8 cellular contexts compared by ENCODE assay signal in the genomic region with DNA sequence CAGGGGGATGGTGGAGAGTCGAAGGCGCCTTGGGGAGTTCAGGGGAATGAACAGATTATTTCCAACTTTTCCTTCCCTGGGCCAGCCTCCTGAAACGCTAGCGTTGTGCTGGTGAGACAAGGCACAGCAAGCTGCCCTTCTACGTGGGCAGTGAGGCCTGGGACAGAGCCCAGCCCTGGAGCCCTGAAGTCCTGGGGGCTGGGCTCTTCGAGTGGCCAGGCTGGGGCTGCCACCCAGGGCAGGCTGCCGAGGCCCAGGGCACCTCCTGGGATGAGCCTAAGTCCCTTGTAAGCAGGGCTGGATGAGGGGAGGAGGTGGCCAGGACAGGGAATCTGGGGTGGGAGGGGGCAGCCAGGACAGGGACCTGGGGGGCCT. TPM values are rescaled to one million over a fixed set of nuclear protein-coding genes. Genes with fewer than 3 reads are reported as not detected.
DNase-seq lines count a peak whose midpoint lies in the region; ATAC-seq and TF ChIP-seq lines count a peak whose summit lies in the region.

No MANE protein-coding gene starts in this region.

- no peaks in the 10 kb centered on the region for H3K9me3 ChIP-seq in CD8-positive, alpha-beta memory T cell (ENCODE audit: low read length)
- H3K9me3 ChIP-seq in PC-3 (ENCODE audit: low read length) (no peaks in the 10 kb centered on the region), neutrophil (no peaks in the 10 kb centered on the region)

- H3K4me2 ChIP-seq in PC-3 (ENCODE audit: low read length) = peak overlapping the region; percentile 90

- H3K27ac Mint-ChIP-seq in CD8-positive, alpha-beta memory T cell = peak overlapping the region; percentile 52 to 93 (median 84)

- H4K20me1 ChIP-seq in PC-3 (ENCODE audit: low read length) = no peaks in the 10 kb centered on the region

- no peaks in the 10 kb centered on the region for H3K27me3 ChIP-seq in CD8-positive, alpha-beta memory T cell (ENCODE audit: insufficient read depth, low read length, poor library complexity, severe bottlenecking)
- H3K27me3 ChIP-seq in PC-3 (ENCODE audit: low read length) (no peaks in the 10 kb centered on the region), neutrophil (no peaks in the 10 kb centered on the region)

- no peaks in the 10 kb centered on the region for H3F3A ChIP-seq in PC-3 (ENCODE audit: low read length, unreplicated experiment)

- TF ChIP-seq CTCF in PC-3 (conservative IDR thresholded peaks at IDR 0.05; ENCODE audit: low read depth, low read length) (no peak), neutrophil (IDR thresholded peaks at IDR 0.05) (no peak)

- no peaks in the 10 kb centered on the region for H3K27me3 Mint-ChIP-seq in CD8-positive, alpha-beta memory T cell

- DNase-seq in CD8-positive, alpha-beta memory T cell = no peak
- no peak for DNase-seq in PC-3
- DNase-seq in epithelial cell of prostate (ENCODE audit: low read depth, low spot score) = no peak
- no peak for DNase-seq in NCI-H748 (lab: John Stamatoyannopoulos, UW; ENCODE audit: unreplicated experiment)
- DNase-seq in D341Med (ENCODE audit: low spot score) = no peak
- DNase-seq in SKM-1 (lab: John Stamatoyannopoulos, UW; ENCODE audit: unreplicated experiment) = no peak

- CTCF ChIA-PET in CD8-positive, alpha-beta memory T cell (lab: Charles Lee) = interaction anchor here (0.8 to 8.7 kb wide), 5 partner anchors 9 to 84 kb away, joined by 3 to 159 read pairs (median 4); partner anchors contain the start of genes FUT7 and PTGDS
- CTCF ChIA-PET in PC-3 (lab: Charles Lee) = no interaction called here

- H3K9ac ChIP-seq in PC-3 (ENCODE audit: low read length) = peak overlapping the region; percentile 66

- H3K27ac ChIP-seq in CD8-positive, alpha-beta memory T cell (ENCODE audit: low read depth, low read length) = peak overlapping the region; percentile 78
- peak overlapping the region; percentile 54 for H3K27ac ChIP-seq in PC-3 (ENCODE audit: low read length)
- peak overlapping the region; percentile 74 for H3K27ac ChIP-seq in epithelial cell of prostate
- H3K27ac ChIP-seq in neutrophil = no peak overlapping the region

- ATAC-seq in PC-3 = peak; percentile 8
- ATAC-seq in activated CD4-positive, CD25-positive, alpha-beta regulatory T cell treated with anti-CD3 and anti-CD28 coated beads, Interleukin-2, amount 50 U/mL, for 24 hours = no peak

- no peaks in the 10 kb centered on the region for H3K9me3 Mint-ChIP-seq in CD8-positive, alpha-beta memory T cell

- H3K4me1 ChIP-seq in CD8-positive, alpha-beta memory T cell (ENCODE audit: insufficient read depth, low read length) = peaks cover 8% of the 10 kb centered on the region
- H3K4me1 ChIP-seq in PC-3 (ENCODE audit: insufficient read depth, low read length) = peaks cover 16% of the 10 kb centered on the region
- peaks cover 11 to 16% of the 10 kb centered on the region in 2 experiments for H3K4me1 ChIP-seq in neutrophil (ENCODE audit: control insufficient read depth in 1 of 2, insufficient read depth in 1 of 2, low read depth in 1 of 2, low read length in 1 of 2)

- H3K36me3 Mint-ChIP-seq in CD8-positive, alpha-beta memory T cell = no peaks in the 10 kb centered on the region

- H3K9me2 ChIP-seq in PC-3 (replicated peaks; ENCODE audit: low read length) = no peaks in the 10 kb centered on the region

- H2AFZ ChIP-seq in PC-3 (ENCODE audit: low read length) = peak overlapping the region; percentile 81

- no TSS peak for BruUV-seq in PC-3 (replicated peaks; lab: Mats Ljungman, UMichigan)

- intact Hi-C loops in PC-3 (cut with micrococcal nuclease) = loop anchor here (2.0 kb wide), 1 partner anchor 42 kb away; the partner anchor contains the start of gene PAXX

- peak overlapping the region; percentile 77 for H3K4me3 ChIP-seq in CD8-positive, alpha-beta memory T cell (ENCODE audit: low read length)
- H3K4me3 ChIP-seq in PC-3 (ENCODE audit: low read length) = peak overlapping the region; percentile 69
- peak overlapping the region; percentile 69 to 93 for H3K4me3 ChIP-seq in neutrophil (ENCODE audit: low read depth in 1 of 2, low read length in 1 of 2)

- POLR2A ChIA-PET in CD8-positive, alpha-beta memory T cell (lab: Charles Lee) = interaction anchor here (1.0 kb wide), 1 partner anchor 9 kb away, joined by 3 read pairs; no protein-coding TSS in a partner anchor
- POLR2A ChIA-PET in PC-3 (lab: Charles Lee; ENCODE audit: unreplicated experiment) = no interaction called here

- H3K4me1 Mint-ChIP-seq in CD8-positive, alpha-beta memory T cell = peaks cover 0 to 35% (median 7%) of the 10 kb centered on the region in 3 donors

- H3K4me3 Mint-ChIP-seq in CD8-positive, alpha-beta memory T cell = peak overlapping the region; percentile 78 to 92 (median 83)

- H3K36me3 ChIP-seq in CD8-positive, alpha-beta memory T cell (ENCODE audit: insufficient read depth, low read length) = no peaks in the 10 kb centered on the region
- H3K36me3 ChIP-seq in PC-3 (ENCODE audit: low read depth, low read length) (no peaks in the 10 kb centered on the region), neutrophil (no peaks in the 10 kb centered on the region)

- no peaks in the 10 kb centered on the region for H3K79me2 ChIP-seq in PC-3 (ENCODE audit: low read length)

RNA-seq across cellular contexts. Expression of gene LCN12, which starts 1.4 kb away (rescaled TPM):
- 1 to 10 TPM in 1 of 2 experiments, under 1 TPM in 1; 0.85 to 1.3 TPM for total RNA-seq in CD8-positive, alpha-beta memory T cell
- polyA plus RNA-seq in CD8-positive, alpha-beta memory T cell = not detected
- total RNA-seq in PC-3 (2014; rRNA removed) = 0.55 TPM in 1 of 2 replicates, not detected in the other

RNA-seq across cellular contexts. Expression of gene C8G, which starts 5.6 kb away (rescaled TPM):
- total RNA-seq in CD8-positive, alpha-beta memory T cell = under 1 TPM in 1 of 2 experiments, not detected in 1; 0.96 TPM
- polyA plus RNA-seq in CD8-positive, alpha-beta memory T cell = not detected
- total RNA-seq in PC-3 (2014; rRNA removed) = 0.77 TPM in 1 of 2 replicates, not detected in the other

RNA-seq across cellular contexts. Expression of gene FBXW5, which starts 6.1 kb away (rescaled TPM):
- 100 to 1,000 TPM; 104 to 105 TPM for total RNA-seq in CD8-positive, alpha-beta memory T cell
- polyA plus RNA-seq in CD8-positive, alpha-beta memory T cell = 163 TPM
- 138 and 159 TPM in 2 replicates for total RNA-seq in PC-3 (2014; rRNA removed)

RNA-seq across cellular contexts. Expression of gene PTGDS, which starts 26.7 kb away (rescaled TPM):
- under 1 TPM; 0.24 to 0.49 TPM for total RNA-seq in CD8-positive, alpha-beta memory T cell
- polyA plus RNA-seq in CD8-positive, alpha-beta memory T cell = 5.5 TPM
- not detected in 2 replicates for total RNA-seq in PC-3 (2014; rRNA removed)

RNA-seq across cellular contexts. Expression of gene LCNL1, which starts 32.1 kb away (rescaled TPM):
- total RNA-seq in CD8-positive, alpha-beta memory T cell = under 1 TPM; 0.20 to 0.22 TPM
- 0.16 TPM for polyA plus RNA-seq in CD8-positive, alpha-beta memory T cell
- total RNA-seq in PC-3 (2014; rRNA removed) = not detected in 2 replicates
